Comparison of ENCODE assay signal across 7 cellular contexts in genomic region chr14:75088566-75089373, GRCh38. TPM values are rescaled to one million over a fixed set of nuclear protein-coding genes. Genes with fewer than 3 reads are reported as not detected.
DNase-seq lines count a peak whose midpoint lies in the region; ATAC-seq, FAIRE-seq and TF ChIP-seq lines count a peak whose summit lies in the region.

No MANE protein-coding gene starts in this region.

- H3K79me2 ChIP-seq in K562 (ENCODE audit: control insufficient read depth, insufficient read depth, low read length): no peaks in the 10 kb centered on the region

- FAIRE-seq in K562 (lab: Jason Lieb, UNC): peak; percentile 75

- no peak overlapping the region for H3K4me2 ChIP-seq in K562 (ENCODE audit: insufficient read depth, low read length)

- TF ChIP-seq EP300 in K562 (IDR thresholded peaks at IDR 0.05; ENCODE audit: low read length): no peak

- peak; percentile 74 to 90 for TF ChIP-seq RAD21 in K562 (CRISPR knock-in tag; conservative IDR thresholded peaks at IDR 0.05 in 1 of 2, IDR thresholded peaks at IDR 0.05 in 1 of 2)

- POLR2A ChIA-PET in RWPE1 (lab: Yijun Ruan, JAX; ENCODE audit: low non-redundant PET): no interaction called here
- POLR2A ChIA-PET in K562 (lab: Yijun Ruan, JAX): interaction anchor here (0.5 to 1.2 kb wide), 6 partner anchors 8 to 406 kb away, joined by 3 to 6 read pairs (median 4); no protein-coding TSS in a partner anchor

- BruUV-seq in K562 (replicated peaks; lab: Mats Ljungman, UMichigan): no TSS peak

- no peaks in the 10 kb centered on the region for H4K20me1 ChIP-seq in K562 (replicated peaks; ENCODE audit: control insufficient read depth, insufficient read depth, low read length)

- ATAC-seq in K562 (peak; percentile 85), GM18502 (IDR thresholded peaks at IDR 0.05; ENCODE audit: poor library complexity, unreplicated experiment) (no peak)

- in situ Hi-C loops in K562 (cut with MboI): no loop called here

- H3K9me1 ChIP-seq in K562 (ENCODE audit: control insufficient read depth, insufficient read depth, low read length): no peaks in the 10 kb centered on the region

- TF ChIP-seq CTCF in RWPE1 (conservative IDR thresholded peaks at IDR 0.05; ENCODE audit: low read depth) (peak; percentile 79), K562 (IDR thresholded peaks at IDR 0.05 in 2 of 3, conservative IDR thresholded peaks at IDR 0.05 in 1 of 3; ENCODE audit: insufficient read depth in 2 of 3, low read depth in 1 of 3, low read length in 3 of 3) (peak; percentile 61 to 84 (median 70))

- TF ChIP-seq POLR2A in K562 (conservative IDR thresholded peaks at IDR 0.05): no peak

- DNase-seq in EL (peak; percentile 60), Kasumi-1 (lab: John Stamatoyannopoulos, UW) (peak; percentile 54 to 59), RWPE1 (ENCODE audit: low spot score) (peak; percentile 54), K562 (ENCODE audit: extremely low read depth in 1 of 4, low spot score in 3 of 4) (peak; percentile 33 to 63 (median 37)), iPS-NIHi7 (ENCODE audit: extremely low spot score) (peak; percentile 70)
- DNase-seq in stimulated activated CD4-positive, alpha-beta T cell treated with anti-CD3 and anti-CD28 coated beads, Interleukin-2, amount 100 ng/mL, for 4 hours (ENCODE audit: low read depth): peak; percentile 34

- no peak overlapping the region for H3K27ac ChIP-seq in RWPE1
- no peak overlapping the region for H3K27ac ChIP-seq in K562 (ENCODE audit: extremely low read depth, low read depth, low read length)

- H3K4me1 ChIP-seq in K562 (replicated peaks in 1 of 2; ENCODE audit: control insufficient read depth in 2 of 2, insufficient read depth in 2 of 2, low read length in 2 of 2): no peaks in the 10 kb centered on the region

- CTCF ChIA-PET in RWPE1 (lab: Yijun Ruan, JAX) (interaction anchor here (0.5 to 2.6 kb wide), 35 partner anchors 8 to 1110 kb away, joined by 3 to 25 read pairs (median 3); no protein-coding TSS in a partner anchor), K562 (lab: Yijun Ruan, JAX; ENCODE audit: low intra/inter-chr PET ratio) (interaction anchor here (1.4 to 2.3 kb wide), 4 partner anchors 142 to 228 kb away, joined by 4 to 23 read pairs (median 20); no protein-coding TSS in a partner anchor)

- no peak overlapping the region for H3K4me3 ChIP-seq in K562

- H3K9ac ChIP-seq in K562 (ENCODE audit: insufficient read depth in 1 of 2, low read depth in 2 of 2, low read length in 2 of 2): no peak overlapping the region

- WGBS in K562 (ENCODE audit: insufficient coverage, low coverage, missing lambda C conversion rate): 37% methylated on average over 6 of the region's 7 CpGs

- peaks cover 34% of the 10 kb centered on the region; the same call in 2 of the 3 replicates for H3K36me3 ChIP-seq in K562 (ENCODE audit: control insufficient read depth, insufficient read depth, low read length)

- intact Hi-C loops in K562 (cut with micrococcal nuclease): loop anchor here (1.0 kb wide), 3 partner anchors 143 to 227 kb away; no protein-coding TSS in a partner anchor

- H3K27me3 ChIP-seq in K562 (ENCODE audit: control insufficient read depth in 2 of 2, insufficient read depth in 2 of 2, low read length in 2 of 2): no peaks in the 10 kb centered on the region

- no peak overlapping the region for H2AFZ ChIP-seq in K562 (ENCODE audit: low read depth, low read length)

- H3K9me3 ChIP-seq in K562 (replicated peaks; ENCODE audit: control insufficient read depth, insufficient read depth, low read depth, low read length): no peaks in the 10 kb centered on the region

TF ChIP-seq in K562, 482 proteins besides CTCF, POLR2A, EP300 and RAD21 (continues in another document):
- TF ChIP-seq RAD51 (IDR thresholded peaks at IDR 0.05; ENCODE audit: borderline replicate concordance, low read depth) (no peak), ZNF133 (CRISPR knock-in tag; IDR thresholded peaks at IDR 0.05) (no peak), SMC3 (conservative IDR thresholded peaks at IDR 0.05; ENCODE audit: insufficient read depth, low read depth, low read length) (peak; percentile 74; the same call in 1 of the 2 replicates), SAFB2 (IDR thresholded peaks at IDR 0.05; ENCODE audit: borderline replicate concordance, low read depth, low read length, severe bottlenecking) (no peak), ZNF707 (CRISPR knock-in tag; conservative IDR thresholded peaks at IDR 0.05) (no peak)

RNA-seq across cellular contexts. Expression of gene ZC2HC1C, which starts 19.3 kb away (rescaled TPM):
- total RNA-seq in K562 (2011; cell fraction: chromatin; rRNA removed; ENCODE audit: low replicate concordance): 5.4 and 5.8 TPM in 2 replicates
- 3.0 and 4.5 TPM in 2 replicates for total RNA-seq in K562 (2011; cell fraction: nucleolus; rRNA removed)
- total RNA-seq in K562 (2011; cell fraction: nucleoplasm; rRNA removed): 3.9 and 4.5 TPM in 2 replicates
- 5.1 and 8.8 TPM in 2 replicates for total RNA-seq in K562 (2014; rRNA removed)
- total RNA-seq in K562 (2014; rRNA removed; fragmentation: Illumina TruSeq; extraction: Trizol): 6.6 and 7.9 TPM in 2 replicates
- 6.2 and 8.5 TPM in 2 replicates for total RNA-seq in K562 (2015; rRNA removed; fragmentation: Illumina TruSeq; extraction: Trizol)
- total RNA-seq in K562 (2021): 4.7 and 6.3 TPM in 2 replicates
- 4.3 and 8.4 TPM in 2 replicates for polyA plus RNA-seq in K562 (2011; rRNA removed)
- 2.7 and 3.3 TPM in 2 replicates for polyA plus RNA-seq in K562 (2011; cell fraction: cytosol; rRNA removed)
- polyA plus RNA-seq in K562 (2011; cell fraction: nucleus; rRNA removed): 4.9 and 5.4 TPM in 2 replicates
- polyA plus RNA-seq in K562 (2012): 5.6 and 9.0 TPM in 2 replicates
- 7.7 and 7.9 TPM in 2 replicates for polyA plus RNA-seq in K562 (2014; fragmentation: Illumina TruSeq; extraction: Trizol)
- 1 to 10 TPM; 7.0 to 9.2 TPM for polyA plus RNA-seq in K562 (2014; fragmentation: Nextera tagmentation; extraction: Ambion mirVana)
- 3.7 and 6.7 TPM in 2 replicates for polyA plus RNA-seq in K562 (2014; rRNA removed)
- polyA minus RNA-seq in K562 (2011; rRNA and poly(A)+ RNA removed): 3.2 and 6.8 TPM in 2 replicates
- polyA minus RNA-seq in K562 (2011; cell fraction: cytosol; rRNA and poly(A)+ RNA removed): 1.7 and 4.8 TPM in 2 replicates
- polyA minus RNA-seq in K562 (2011; cell fraction: nucleus; rRNA and poly(A)+ RNA removed): 3.2 and 3.6 TPM in 2 replicates

RNA-seq across cellular contexts. Expression of gene ACYP1, which starts 24.9 kb away (rescaled TPM):
- total RNA-seq in K562 (2011; cell fraction: chromatin; rRNA removed; ENCODE audit: low replicate concordance): 33.7 and 68.8 TPM in 2 replicates
- total RNA-seq in K562 (2011; cell fraction: nucleolus; rRNA removed): 20.2 and 25.4 TPM in 2 replicates
- total RNA-seq in K562 (2011; cell fraction: nucleoplasm; rRNA removed): 59.5 and 106 TPM in 2 replicates
- total RNA-seq in K562 (2014; rRNA removed) (37.7 and 57.6 TPM in 2 replicates), K562 (2014; rRNA removed; fragmentation: Illumina TruSeq; extraction: Trizol) (45.8 and 55.9 TPM in 2 replicates), K562 (2015; rRNA removed; fragmentation: Illumina TruSeq; extraction: Trizol) (35.3 and 35.5 TPM in 2 replicates), K562 (2021) (19.9 and 23.3 TPM in 2 replicates)
- polyA plus RNA-seq in K562 (2011; rRNA removed) (47.2 and 67.6 TPM in 2 replicates), K562 (2014; fragmentation: Illumina TruSeq; extraction: Trizol) (52.3 and 54.1 TPM in 2 replicates), K562 (2014; fragmentation: Nextera tagmentation; extraction: Ambion mirVana) (100 to 1,000 TPM; 105 to 113 TPM), K562 (2014; rRNA removed) (69.0 and 97.2 TPM in 2 replicates)
- polyA plus RNA-seq in K562 (2011; cell fraction: cytosol; rRNA removed): 16.7 and 38.7 TPM in 2 replicates
- 21.5 and 27.6 TPM in 2 replicates for polyA plus RNA-seq in K562 (2011; cell fraction: nucleus; rRNA removed)
- polyA plus RNA-seq in K562 (2012): 38.2 and 69.1 TPM in 2 replicates
- 20.1 and 22.2 TPM in 2 replicates for polyA minus RNA-seq in K562 (2011; rRNA and poly(A)+ RNA removed)
- polyA minus RNA-seq in K562 (2011; cell fraction: cytosol; rRNA and poly(A)+ RNA removed): 9.2 and 9.9 TPM in 2 replicates
- 10.9 and 14.8 TPM in 2 replicates for polyA minus RNA-seq in K562 (2011; cell fraction: nucleus; rRNA and poly(A)+ RNA removed)

RNA-seq across cellular contexts. Expression of gene MLH3, which starts 37.5 kb away (rescaled TPM):
- 14.6 and 47.0 TPM in 2 replicates for total RNA-seq in K562 (2011; cell fraction: chromatin; rRNA removed; ENCODE audit: low replicate concordance)
- 8.0 and 12.2 TPM in 2 replicates for total RNA-seq in K562 (2011; cell fraction: nucleolus; rRNA removed)
- 14.7 and 15.5 TPM in 2 replicates for total RNA-seq in K562 (2011; cell fraction: nucleoplasm; rRNA removed)
- total RNA-seq in K562 (2014; rRNA removed): 5.9 and 8.0 TPM in 2 replicates
- 14.5 and 16.7 TPM in 2 replicates for total RNA-seq in K562 (2014; rRNA removed; fragmentation: Illumina TruSeq; extraction: Trizol)
- total RNA-seq in K562 (2015; rRNA removed; fragmentation: Illumina TruSeq; extraction: Trizol): 14.5 and 15.3 TPM in 2 replicates
- total RNA-seq in K562 (2021): 8.8 and 12.0 TPM in 2 replicates
- 8.7 and 11.9 TPM in 2 replicates for polyA plus RNA-seq in K562 (2011; rRNA removed)
- 3.4 and 5.1 TPM in 2 replicates for polyA plus RNA-seq in K562 (2011; cell fraction: cytosol; rRNA removed)
- 13.2 and 15.3 TPM in 2 replicates for polyA plus RNA-seq in K562 (2011; cell fraction: nucleus; rRNA removed)
- 5.0 TPM in 2 replicates for polyA plus RNA-seq in K562 (2012)
- polyA plus RNA-seq in K562 (2014; fragmentation: Illumina TruSeq; extraction: Trizol): 8.6 TPM in 2 replicates
- polyA plus RNA-seq in K562 (2014; fragmentation: Nextera tagmentation; extraction: Ambion mirVana): 10 to 100 TPM in 1 of 2 experiments, 1 to 10 TPM in 1; 6.8 to 10.7 TPM
- polyA plus RNA-seq in K562 (2014; rRNA removed): 4.6 and 6.1 TPM in 2 replicates
- polyA minus RNA-seq in K562 (2011; rRNA and poly(A)+ RNA removed): 60.6 and 67.0 TPM in 2 replicates
- 5.5 and 11.5 TPM in 2 replicates for polyA minus RNA-seq in K562 (2011; cell fraction: cytosol; rRNA and poly(A)+ RNA removed)
- 13.2 and 21.1 TPM in 2 replicates for polyA minus RNA-seq in K562 (2011; cell fraction: nucleus; rRNA and poly(A)+ RNA removed)

RNA-seq across cellular contexts. Expression of gene NEK9, which starts 38.1 kb away (rescaled TPM):
- total RNA-seq in K562 (2011; cell fraction: chromatin; rRNA removed; ENCODE audit: low replicate concordance): 35.9 and 58.1 TPM in 2 replicates
- 28.6 and 29.0 TPM in 2 replicates for total RNA-seq in K562 (2011; cell fraction: nucleolus; rRNA removed)
- total RNA-seq in K562 (2011; cell fraction: nucleoplasm; rRNA removed): 30.7 and 32.6 TPM in 2 replicates
- total RNA-seq in K562 (2014; rRNA removed) (25.3 and 29.3 TPM in 2 replicates), K562 (2014; rRNA removed; fragmentation: Illumina TruSeq; extraction: Trizol) (11.8 and 14.3 TPM in 2 replicates), K562 (2015; rRNA removed; fragmentation: Illumina TruSeq; extraction: Trizol) (10.0 and 10.8 TPM in 2 replicates), K562 (2021) (24.0 and 34.4 TPM in 2 replicates)
- polyA plus RNA-seq in K562 (2011; rRNA removed) (32.8 and 39.6 TPM in 2 replicates), K562 (2014; fragmentation: Illumina TruSeq; extraction: Trizol) (16.3 and 19.8 TPM in 2 replicates), K562 (2014; fragmentation: Nextera tagmentation; extraction: Ambion mirVana) (1 to 10 TPM; 2.8 to 5.5 TPM), K562 (2014; rRNA removed) (19.9 and 29.1 TPM in 2 replicates)
- polyA plus RNA-seq in K562 (2011; cell fraction: cytosol; rRNA removed): 15.8 and 25.2 TPM in 2 replicates
- 51.4 and 57.6 TPM in 2 replicates for polyA plus RNA-seq in K562 (2011; cell fraction: nucleus; rRNA removed)
- 25.0 and 31.8 TPM in 2 replicates for polyA plus RNA-seq in K562 (2012)
- polyA minus RNA-seq in K562 (2011; rRNA and poly(A)+ RNA removed): 32.3 and 32.9 TPM in 2 replicates
- 11.6 and 13.7 TPM in 2 replicates for polyA minus RNA-seq in K562 (2011; cell fraction: cytosol; rRNA and poly(A)+ RNA removed)
- 29.9 and 36.3 TPM in 2 replicates for polyA minus RNA-seq in K562 (2011; cell fraction: nucleus; rRNA and poly(A)+ RNA removed)
